1 cellular context compared by ENCODE assay signal in genomic region chr4:83013931-83014330, GRCh38.
TF ChIP-seq lines count a peak whose summit lies in the region.

No MANE protein-coding gene starts in this region.

TF ChIP-seq in HEK293, 187 proteins besides CTCF, POLR2A, EP300 and RAD21 (continued from another document):
- TF ChIP-seq ZNF561 (tag by site-specific recombination; IDR thresholded peaks at IDR 0.05; ENCODE audit: borderline replicate concordance) (no peak), ZNF366 (tag by site-specific recombination; conservative IDR thresholded peaks at IDR 0.05) (no peak), ZNF544 (tag by site-specific recombination; IDR thresholded peaks at IDR 0.05) (no peak)
